ENCODE assay signal across 26 cellular contexts in the genomic region with DNA sequence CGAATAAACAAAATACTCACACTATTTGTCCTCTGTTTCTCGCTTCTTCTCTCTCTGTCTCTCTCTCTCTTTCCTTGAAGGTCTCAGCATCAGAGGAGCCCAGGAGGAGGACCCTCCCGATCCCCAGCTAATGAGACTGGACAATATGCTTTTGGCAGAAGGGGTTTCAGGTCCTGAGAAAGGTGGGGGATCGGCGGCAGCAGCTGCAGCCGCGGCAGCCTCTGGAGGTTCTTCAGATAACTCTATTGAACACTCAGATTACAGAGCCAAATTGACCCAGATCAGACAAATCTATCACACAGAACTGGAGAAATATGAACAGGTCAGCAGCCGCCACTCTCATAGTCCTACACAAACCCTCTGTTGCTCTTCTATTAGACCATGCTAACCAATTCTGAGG.
"Had no signal": no experiment of that assay in that cellular context is flagged by ENCODE, and none has a peak within 500 bp of the region (broad histone marks: within the 10 kb centered on the region; RNA-seq: fewer than 3 reads in every experiment).

No MANE protein-coding gene starts in this region.

- H3K27me3 ChIP-seq: pancreas, suprapubic skin, tibial nerve, uterus had no signal

- H3K4me1 ChIP-seq: pancreas, prostate gland, suprapubic skin, uterus had no signal

- H3K36me3 ChIP-seq: pancreas, prostate gland, suprapubic skin, thoracic aorta, uterus had no signal

- ATAC-seq: natural killer cell; pancreas; right cardiac atrium; sciatic nerve; stimulated activated effector memory CD8-positive, alpha-beta T cell treated with anti-CD3 and anti-CD28 coated beads, Interleukin-12 subunit alpha, Interleukin-12 subunit beta, amount 100 ng/mL, for 72 hours had no signal

- H3K4me1 Mint-ChIP-seq: naive B cell; stimulated activated effector memory CD8-positive, alpha-beta T cell treated with anti-CD3 and anti-CD28 coated beads, Interleukin-12 subunit alpha, Interleukin-12 subunit beta, amount 100 ng/mL, for 72 hours had no signal

- H3K36me3 Mint-ChIP-seq: natural killer cell; stimulated activated effector memory CD8-positive, alpha-beta T cell treated with anti-CD3 and anti-CD28 coated beads, Interleukin-12 subunit alpha, Interleukin-12 subunit beta, amount 100 ng/mL, for 72 hours; type B pancreatic cell had no signal

- H3K27ac ChIP-seq: left ventricle myocardium inferior, pancreas, prostate gland, skin epidermis, suprapubic skin, thoracic aorta, tibial nerve, uterus had no signal

- H3K9me3 Mint-ChIP-seq: mesothelial cell of epicardium; naive B cell; natural killer cell; neural crest cell; stimulated activated effector memory CD8-positive, alpha-beta T cell treated with anti-CD3 and anti-CD28 coated beads, Interleukin-12 subunit alpha, Interleukin-12 subunit beta, amount 100 ng/mL, for 72 hours; stimulated activated naive CD8-positive, alpha-beta T cell treated with anti-CD3 and anti-CD28 coated beads, Interleukin-15, Interleukin-2, amounts not matched to agents 100 ng/mL and 50 ng/mL, for 24 hours; type B pancreatic cell had no signal

- H3K4me3 Mint-ChIP-seq: mesothelial cell of epicardium; natural killer cell; neural crest cell; stimulated activated effector memory CD8-positive, alpha-beta T cell treated with anti-CD3 and anti-CD28 coated beads, Interleukin-12 subunit alpha, Interleukin-12 subunit beta, amount 100 ng/mL, for 72 hours; stimulated activated naive CD8-positive, alpha-beta T cell treated with anti-CD3 and anti-CD28 coated beads, Interleukin-15, Interleukin-2, amounts not matched to agents 100 ng/mL and 50 ng/mL, for 24 hours; type B pancreatic cell had no signal

- H3K27me3 Mint-ChIP-seq: naive B cell; stimulated activated naive CD8-positive, alpha-beta T cell treated with anti-CD3 and anti-CD28 coated beads, Interleukin-15, Interleukin-2, amounts not matched to agents 100 ng/mL and 50 ng/mL, for 24 hours; type B pancreatic cell had no signal

- DNase-seq: hippocampal formation; left ventricle myocardium inferior; mesendoderm; naive B cell; natural killer cell; nucleus accumbens; pancreas; posterior cingulate gyrus; retina; right cardiac atrium; stimulated activated CD4-positive, alpha-beta T cell treated with anti-CD3 and anti-CD28 coated beads, Interleukin-4, amount 100 ng/mL, for 24 hours; stimulated activated naive CD4-positive, alpha-beta T cell; uterus had no signal

- FAIRE-seq: islet of Langerhans, pancreas had no signal

- H3K27ac Mint-ChIP-seq: mesothelial cell of epicardium; natural killer cell; stimulated activated effector memory CD8-positive, alpha-beta T cell treated with anti-CD3 and anti-CD28 coated beads, Interleukin-12 subunit alpha, Interleukin-12 subunit beta, amount 100 ng/mL, for 72 hours; stimulated activated naive CD8-positive, alpha-beta T cell treated with anti-CD3 and anti-CD28 coated beads, Interleukin-15, Interleukin-2, amounts not matched to agents 100 ng/mL and 50 ng/mL, for 24 hours; type B pancreatic cell had no signal

- H3K9me3 ChIP-seq: left ventricle myocardium inferior, pancreas, prostate gland, suprapubic skin, thoracic aorta, tibial nerve, uterus had no signal

- H3K4me3 ChIP-seq: left ventricle myocardium inferior, lung, pancreas, prostate gland, skin epidermis, suprapubic skin, thoracic aorta, tibial nerve, uterus had no signal
